ENCODE assay signal across 1 cellular context in the genomic region with DNA sequence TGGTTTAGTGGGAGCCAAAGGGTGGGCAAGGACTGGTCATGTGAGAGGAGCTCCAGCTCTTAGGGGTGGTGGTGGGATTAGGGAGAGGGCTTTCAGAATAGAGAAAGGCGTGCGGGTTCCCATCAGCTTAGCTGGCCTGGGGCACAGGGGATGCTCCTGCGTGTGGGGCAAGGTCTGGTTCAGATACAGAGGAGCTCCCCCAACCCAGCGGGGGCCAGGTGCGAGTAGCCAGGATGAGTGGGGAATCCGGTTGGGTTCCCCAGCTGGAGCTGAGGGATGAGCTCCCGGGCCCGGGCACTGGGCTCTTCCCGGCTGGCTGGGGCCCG.
A peak's percentile ranks its signal among the peaks of the same experiment; 100 is the strongest.
TF ChIP-seq lines count a peak whose summit lies in the region.

No MANE protein-coding gene starts in this region.

TF ChIP-seq in GM12878, 131 proteins besides CTCF, POLR2A, EP300 and RAD21:
- TF ChIP-seq GATAD2B (conservative IDR thresholded peaks at IDR 0.05; ENCODE audit: low read depth) (0 out of 2 replicates have a peak, but pooled peaks have one; percentile 11), MTA3 (IDR thresholded peaks at IDR 0.05; ENCODE audit: borderline replicate concordance, low read length) (no peak), PML (IDR thresholded peaks at IDR 0.05; ENCODE audit: low read length) (0 out of 2 replicates have a peak, but pooled peaks have one; percentile 27)
